ENCODE assay signal across 19 cellular contexts in the genomic region with DNA sequence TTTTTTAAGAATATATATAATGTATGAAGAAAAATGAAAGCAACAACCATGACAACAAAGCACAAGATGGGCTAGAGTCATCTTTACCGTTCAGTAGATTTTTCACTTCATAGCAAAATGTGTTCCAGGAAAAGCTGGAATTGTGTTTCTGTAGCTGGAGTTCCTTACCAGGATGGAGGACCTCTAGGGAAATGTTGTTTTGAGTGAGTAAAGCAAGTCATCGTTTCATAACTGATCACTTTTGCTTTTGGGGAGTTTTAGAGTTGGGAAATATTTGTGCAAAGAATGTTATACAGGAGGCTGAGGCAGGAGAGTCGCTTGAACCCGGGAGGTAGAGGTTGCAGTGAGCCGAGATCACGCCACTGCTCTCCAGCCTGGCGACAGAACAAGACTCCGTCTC.
A peak's percentile ranks its signal among the peaks of the same experiment; 100 is the strongest.
DNase-seq lines count a peak whose midpoint lies in the region; ATAC-seq and TF ChIP-seq lines count a peak whose summit lies in the region.
"Had no signal": no experiment of that assay in that cellular context is flagged by ENCODE, and none has a peak within 500 bp of the region (broad histone marks: within the 10 kb centered on the region; RNA-seq: fewer than 3 reads in every experiment).

No MANE protein-coding gene starts in this region.

- no peaks in the 10 kb centered on the region for H3K27me3 Mint-ChIP-seq in neural crest cell (ENCODE audit: low read depth)
- peaks cover 5 to 11% of the 10 kb centered on the region in 2 donors for H3K27me3 Mint-ChIP-seq in T-cell

- CTCF ChIA-PET in T-cell (lab: Charles Lee), result no interaction called here

- H3K4me3 Mint-ChIP-seq in neural crest cell (no peak overlapping the region), T-cell (no peak overlapping the region)
- H3K4me3 Mint-ChIP-seq: activated naive CD8-positive, alpha-beta T cell; CD4-positive, CD25-positive, alpha-beta regulatory T cell; mesothelial cell of epicardium had no signal

- H3K36me3 ChIP-seq in adipocyte (ENCODE audit: control insufficient read depth, insufficient read depth, low read length, severe bottlenecking), result no peaks in the 10 kb centered on the region
- H3K36me3 ChIP-seq in testis (ENCODE audit: low read depth, missing control alignments), result no peaks in the 10 kb centered on the region
- peaks cover 12% of the 10 kb centered on the region for H3K36me3 ChIP-seq in lower lobe of right lung
- H3K36me3 ChIP-seq: colonic mucosa had no signal

- no peak for TF ChIP-seq CTCF in fibroblast of mammary gland (conservative IDR thresholded peaks at IDR 0.05; ENCODE audit: control insufficient read depth, insufficient read depth, low read depth, low read length)
- no peak for TF ChIP-seq CTCF in neural crest cell (conservative IDR thresholded peaks at IDR 0.05)
- TF ChIP-seq CTCF in testis (IDR thresholded peaks at IDR 0.05), result no peak
- no peak for TF ChIP-seq CTCF in foreskin keratinocyte (conservative IDR thresholded peaks at IDR 0.05)
- no peak for TF ChIP-seq CTCF in lower lobe of right lung (IDR thresholded peaks at IDR 0.05)

- H3K9me3 ChIP-seq in adipocyte (ENCODE audit: control insufficient read depth, low read length), result no peaks in the 10 kb centered on the region
- H3K9me3 ChIP-seq in testis, result no peaks in the 10 kb centered on the region
- H3K9me3 ChIP-seq in lower lobe of right lung, result no peaks in the 10 kb centered on the region
- H3K9me3 ChIP-seq: body of pancreas, colonic mucosa had no signal

- WGBS in testis, 2 donors, result 64 to 65% methylated on average over 8 of the region's 8 CpGs

- H3K4me1 Mint-ChIP-seq in neural crest cell (peaks cover 51% of the 10 kb centered on the region), T-cell (no peaks in the 10 kb centered on the region)
- H3K4me1 Mint-ChIP-seq: CD4-positive, CD25-positive, alpha-beta regulatory T cell had no signal

- POLR2A ChIA-PET in T-cell (lab: Charles Lee), result no interaction called here

- H3K36me3 Mint-ChIP-seq in neural crest cell (ENCODE audit: low read depth) (peaks cover 17% of the 10 kb centered on the region), T-cell (no peaks in the 10 kb centered on the region)
- H3K36me3 Mint-ChIP-seq: activated naive CD8-positive, alpha-beta T cell; CD4-positive, CD25-positive, alpha-beta regulatory T cell had no signal

- peak overlapping the region; percentile 40 for H3K4me3 ChIP-seq in adipocyte (ENCODE audit: low read length)
- no peak overlapping the region for H3K4me3 ChIP-seq in fibroblast of mammary gland (ENCODE audit: control insufficient read depth, low read depth, low read length)
- no peak overlapping the region for H3K4me3 ChIP-seq in testis
- no peak overlapping the region for H3K4me3 ChIP-seq in lower lobe of right lung
- H3K4me3 ChIP-seq: body of pancreas, colonic mucosa had no signal

- intact Hi-C loops in testis (cut with DNase I; ENCODE audit: low total_unique reads) (no loop called here), lower lobe of right lung (cut with DNase I) (no loop called here)

- H3K9me3 Mint-ChIP-seq in neural crest cell (no peaks in the 10 kb centered on the region), T-cell (no peaks in the 10 kb centered on the region)

- H3K27ac ChIP-seq in testis (peak overlapping the region; percentile 32 to 79), foreskin keratinocyte (no peak overlapping the region), lower lobe of right lung (no peak overlapping the region)
- H3K27ac ChIP-seq: body of pancreas, colonic mucosa, HL-60 had no signal

- peak overlapping the region; percentile 67 for H3K27ac Mint-ChIP-seq in neural crest cell (ENCODE audit: unreplicated experiment)
- H3K27ac Mint-ChIP-seq in T-cell, result no peak overlapping the region
- H3K27ac Mint-ChIP-seq: activated naive CD8-positive, alpha-beta T cell; CD4-positive, CD25-positive, alpha-beta regulatory T cell; mesothelial cell of epicardium had no signal

- no peak for TF ChIP-seq POLR2A in testis (IDR thresholded peaks at IDR 0.05)

- peak overlapping the region; percentile 81 for H3K9ac ChIP-seq in adipocyte (ENCODE audit: low read length)

- DNase-seq in adipocyte (ENCODE audit: low read depth) (no peak), fibroblast of mammary gland (ENCODE audit: low read depth) (peak; percentile 81), neural crest cell (ENCODE audit: low read depth, low spot score) (no peak), testis (no peak), T-cell (no peak), foreskin keratinocyte (no peak), lower lobe of right lung (no peak)
- no peak for DNase-seq in activated CD8-positive, alpha-beta memory T cell treated with anti-CD3 and anti-CD28 coated beads, Interleukin-2, amount 50 U/mL, for 4 hours
- DNase-seq: activated CD4-positive, alpha-beta T cell treated with anti-CD3 and anti-CD28 coated beads for 1 hour; body of pancreas; colonic mucosa; left colon; NCI-H1105 treated with DMSO at 0.1 percent for 48 hours; NCI-H69; stimulated activated CD8-positive, alpha-beta memory T cell treated with anti-CD3 and anti-CD28 coated beads, Interleukin-4, amount 100 ng/mL, for 48 hours had no signal

- H3K27me3 ChIP-seq in adipocyte (replicated peaks; ENCODE audit: control insufficient read depth, insufficient read depth, low read length) (no peaks in the 10 kb centered on the region), testis (no peaks in the 10 kb centered on the region), foreskin keratinocyte (no peaks in the 10 kb centered on the region), lower lobe of right lung (ENCODE audit: low read depth) (no peaks in the 10 kb centered on the region)
- H3K27me3 ChIP-seq: body of pancreas, colonic mucosa had no signal

- H3K4me1 ChIP-seq in adipocyte (ENCODE audit: control insufficient read depth, insufficient read depth, low read length), result peaks cover 64% of the 10 kb centered on the region
- peaks cover 11% of the 10 kb centered on the region for H3K4me1 ChIP-seq in testis
- no peaks in the 10 kb centered on the region for H3K4me1 ChIP-seq in foreskin keratinocyte
- no peaks in the 10 kb centered on the region for H3K4me1 ChIP-seq in lower lobe of right lung
- H3K4me1 ChIP-seq: body of pancreas, colonic mucosa had no signal

- no peak for ATAC-seq in T-cell (replicated peaks in 1 of 4)
- no peak for ATAC-seq in foreskin keratinocyte
- no peak for ATAC-seq in lower lobe of right lung
- ATAC-seq: body of pancreas, left colon had no signal

Comparison
In these comparisons a context has a peak if more than half of its experiments do, and no peak if none do; other contexts are left out.
1. H3K27ac ChIP-seq: peak in testis (2 of 2); none in foreskin keratinocyte (single experiment) and lower lobe of right lung (single experiment).